Comparison of ENCODE assay signal across 12 cellular contexts in the genomic region with DNA sequence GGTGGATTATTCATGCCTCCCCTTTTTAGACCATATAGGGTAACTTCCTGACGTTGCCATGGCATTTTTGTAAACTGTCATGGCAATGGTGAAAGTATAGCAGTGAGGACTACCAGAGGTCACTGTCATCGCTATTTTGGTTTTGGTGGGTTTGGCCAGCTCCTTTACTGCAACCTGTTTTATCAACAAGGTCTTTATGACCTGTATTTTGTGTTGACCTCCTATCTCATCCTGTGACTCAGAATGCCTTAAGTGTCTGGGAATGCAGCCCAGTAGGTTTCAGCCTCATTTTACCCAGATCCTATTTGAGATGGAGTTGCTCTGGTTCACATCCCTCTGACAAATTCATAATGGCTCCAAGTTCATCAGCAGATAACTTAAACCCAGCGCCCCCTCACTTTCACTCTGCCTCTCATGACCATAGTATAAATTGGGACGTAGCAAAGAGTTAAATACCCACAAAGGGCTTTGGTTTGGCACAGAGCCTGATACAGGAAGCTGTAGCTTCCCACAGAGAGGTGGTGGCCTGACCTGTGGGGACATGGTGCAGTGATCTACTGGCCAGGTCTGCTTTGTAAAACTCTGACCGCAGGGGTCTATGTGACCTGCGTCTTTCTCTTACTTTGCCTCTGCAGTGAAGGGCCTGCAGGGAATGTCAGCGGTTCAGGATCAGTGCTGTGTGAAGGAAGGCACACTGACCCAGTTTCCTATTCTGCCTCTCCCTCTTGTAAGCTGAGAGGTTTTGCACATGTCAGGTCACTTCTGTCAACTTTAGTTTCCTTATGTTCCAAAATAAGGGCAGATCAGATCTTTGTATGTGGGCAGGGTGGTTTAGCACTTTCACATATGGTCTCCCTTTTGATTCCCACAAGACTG.
A peak's percentile ranks its signal among the peaks of the same experiment; 100 is the strongest.
DNase-seq lines count a peak whose midpoint lies in the region; ATAC-seq and TF ChIP-seq lines count a peak whose summit lies in the region.
"Had no signal": no experiment of that assay in that cellular context is flagged by ENCODE, and none has a peak within 500 bp of the region (broad histone marks: within the 10 kb centered on the region; RNA-seq: fewer than 3 reads in every experiment).

No MANE protein-coding gene starts in this region.

- peaks cover 13% of the 10 kb centered on the region for H3K27me3 Mint-ChIP-seq in activated CD4-positive, alpha-beta memory T cell treated with anti-CD3 and anti-CD28 coated beads for 36 hours
- no peaks in the 10 kb centered on the region for H3K27me3 Mint-ChIP-seq in activated CD4-positive, alpha-beta memory T cell treated with anti-CD3 and anti-CD28 coated beads, Interleukin-2, amount 10 ng/mL, durations not matched to agents 7 days and 5 days
- peaks cover 9% of the 10 kb centered on the region for H3K27me3 Mint-ChIP-seq in MCF 10A (ENCODE audit: insufficient read depth, unreplicated experiment)

- no TSS peak for BruUV-seq in MCF 10A (replicated peaks; lab: Mats Ljungman, UMichigan)

- no peaks in the 10 kb centered on the region for H3K36me3 ChIP-seq in smooth muscle cell (ENCODE audit: low read depth)
- H3K36me3 ChIP-seq: ascending aorta had no signal

- POLR2A ChIA-PET in activated CD4-positive, alpha-beta memory T cell treated with anti-CD3 and anti-CD28 coated beads for 36 hours (lab: Charles Lee): no interaction called here
- POLR2A ChIA-PET in activated CD4-positive, alpha-beta memory T cell treated with anti-CD3 and anti-CD28 coated beads, Interleukin-2, amount 10 ng/mL, durations not matched to agents 7 days and 5 days (lab: Charles Lee): no interaction called here
- POLR2A ChIA-PET in MCF 10A (lab: Yijun Ruan, JAX): interaction anchor here (0.6 kb wide), 1 partner anchor 261 kb away, joined by 3 read pairs; no protein-coding TSS in a partner anchor

- no peaks in the 10 kb centered on the region for H3K36me3 Mint-ChIP-seq in activated CD4-positive, alpha-beta memory T cell treated with anti-CD3 and anti-CD28 coated beads for 36 hours
- H3K36me3 Mint-ChIP-seq in activated CD4-positive, alpha-beta memory T cell treated with anti-CD3 and anti-CD28 coated beads, Interleukin-2, amount 10 ng/mL, durations not matched to agents 7 days and 5 days (ENCODE audit: low read depth): no peaks in the 10 kb centered on the region
- no peaks in the 10 kb centered on the region for H3K36me3 Mint-ChIP-seq in MCF 10A (ENCODE audit: insufficient read depth, unreplicated experiment)
- H3K36me3 Mint-ChIP-seq: stimulated activated memory B cell treated with anti-CD40 and anti-IgM and Interleukin-4, amounts not matched to agents 10 μg/mL and 1 μg/mL and 100 μg/mL, for 72 hours had no signal

- H3K79me2 ChIP-seq in smooth muscle cell (ENCODE audit: low read depth): no peaks in the 10 kb centered on the region

- H3K27ac ChIP-seq in smooth muscle cell (ENCODE audit: low read depth): peak overlapping the region; percentile 97
- H3K27ac ChIP-seq: ascending aorta had no signal

- no peak overlapping the region for H3K4me3 Mint-ChIP-seq in activated CD4-positive, alpha-beta memory T cell treated with anti-CD3 and anti-CD28 coated beads for 36 hours
- H3K4me3 Mint-ChIP-seq in activated CD4-positive, alpha-beta memory T cell treated with anti-CD3 and anti-CD28 coated beads, Interleukin-2, amount 10 ng/mL, durations not matched to agents 7 days and 5 days: no peak overlapping the region
- H3K4me3 Mint-ChIP-seq in MCF 10A (ENCODE audit: unreplicated experiment): no peak overlapping the region
- H3K4me3 Mint-ChIP-seq: stimulated activated memory B cell treated with anti-CD40 and anti-IgM and Interleukin-4, amounts not matched to agents 10 μg/mL and 1 μg/mL and 100 μg/mL, for 72 hours had no signal

- peak overlapping the region; percentile 55 for H3K4me2 ChIP-seq in smooth muscle cell

- ATAC-seq in HG03521 (IDR thresholded peaks at IDR 0.05; ENCODE audit: unreplicated experiment): peak; percentile 58
- ATAC-seq: stimulated activated memory B cell treated with anti-CD40 and anti-IgM and Interleukin-4, amounts not matched to agents 10 μg/mL and 1 μg/mL and 100 μg/mL, for 72 hours had no signal

- no peaks in the 10 kb centered on the region for H3K9me3 Mint-ChIP-seq in activated CD4-positive, alpha-beta memory T cell treated with anti-CD3 and anti-CD28 coated beads for 36 hours
- H3K9me3 Mint-ChIP-seq in activated CD4-positive, alpha-beta memory T cell treated with anti-CD3 and anti-CD28 coated beads, Interleukin-2, amount 10 ng/mL, durations not matched to agents 7 days and 5 days: no peaks in the 10 kb centered on the region
- H3K9me3 Mint-ChIP-seq in MCF 10A (ENCODE audit: unreplicated experiment): peaks cover 7% of the 10 kb centered on the region
- H3K9me3 Mint-ChIP-seq: stimulated activated memory B cell treated with anti-CD40 and anti-IgM and Interleukin-4, amounts not matched to agents 10 μg/mL and 1 μg/mL and 100 μg/mL, for 72 hours had no signal

- no peaks in the 10 kb centered on the region for H4K20me1 ChIP-seq in smooth muscle cell (ENCODE audit: low read depth)

- CTCF ChIA-PET in activated CD4-positive, alpha-beta memory T cell treated with anti-CD3 and anti-CD28 coated beads for 36 hours (lab: Charles Lee): no interaction called here
- CTCF ChIA-PET in activated CD4-positive, alpha-beta memory T cell treated with anti-CD3 and anti-CD28 coated beads, Interleukin-2, amount 10 ng/mL, durations not matched to agents 7 days and 5 days (lab: Charles Lee): no interaction called here
- CTCF ChIA-PET in MCF 10A (lab: Yijun Ruan, JAX): interaction anchor here (0.7 kb wide), 1 partner anchor 41 kb away, joined by 4 read pairs; no protein-coding TSS in a partner anchor

- whole genome bisulfite sequencing in smooth muscle cell (ENCODE audit: low lambda C conversion rate): 26% methylated on average over 7 of the region's 7 CpGs

- H3K9me3 ChIP-seq in smooth muscle cell (replicated peaks; ENCODE audit: low read depth): no peaks in the 10 kb centered on the region
- H3K9me3 ChIP-seq: ascending aorta had no signal

- peaks cover 10% of the 10 kb centered on the region for H3K4me1 ChIP-seq in smooth muscle cell (ENCODE audit: low read depth)
- H3K4me1 ChIP-seq: ascending aorta had no signal

- intact Hi-C loops in activated CD4-positive, alpha-beta memory T cell treated with anti-CD3 and anti-CD28 coated beads for 36 hours (cut with micrococcal nuclease): no loop called here
- intact Hi-C loops in MCF 10A (cut with micrococcal nuclease): no loop called here

- H3K4me1 Mint-ChIP-seq in activated CD4-positive, alpha-beta memory T cell treated with anti-CD3 and anti-CD28 coated beads for 36 hours (ENCODE audit: low read depth): peaks cover 10% of the 10 kb centered on the region
- H3K4me1 Mint-ChIP-seq in activated CD4-positive, alpha-beta memory T cell treated with anti-CD3 and anti-CD28 coated beads, Interleukin-2, amount 10 ng/mL, durations not matched to agents 7 days and 5 days: peaks cover 3% of the 10 kb centered on the region
- peaks cover 6% of the 10 kb centered on the region for H3K4me1 Mint-ChIP-seq in MCF 10A (ENCODE audit: insufficient read depth, unreplicated experiment)

- H3K27ac Mint-ChIP-seq in activated CD4-positive, alpha-beta memory T cell treated with anti-CD3 and anti-CD28 coated beads for 36 hours: no peak overlapping the region
- H3K27ac Mint-ChIP-seq in activated CD4-positive, alpha-beta memory T cell treated with anti-CD3 and anti-CD28 coated beads, Interleukin-2, amount 10 ng/mL, durations not matched to agents 7 days and 5 days: no peak overlapping the region
- no peak overlapping the region for H3K27ac Mint-ChIP-seq in MCF 10A (ENCODE audit: low read depth, unreplicated experiment)
- H3K27ac Mint-ChIP-seq: stimulated activated memory B cell treated with anti-CD40 and anti-IgM and Interleukin-4, amounts not matched to agents 10 μg/mL and 1 μg/mL and 100 μg/mL, for 72 hours had no signal

- H3K4me3 ChIP-seq in smooth muscle cell: no peak overlapping the region
- H3K4me3 ChIP-seq: ascending aorta had no signal

- H2AFZ ChIP-seq in smooth muscle cell (ENCODE audit: low read depth): no peak overlapping the region

- no peaks in the 10 kb centered on the region for H3K27me3 ChIP-seq in smooth muscle cell (ENCODE audit: low read depth)
- H3K27me3 ChIP-seq: ascending aorta had no signal

- TF ChIP-seq CTCF in MCF 10A (IDR thresholded peaks at IDR 0.05; ENCODE audit: unreplicated experiment) (no peak), smooth muscle cell (IDR thresholded peaks at IDR 0.05; ENCODE audit: borderline replicate concordance, insufficient read depth, poor library complexity, severe bottlenecking) (no peak)

- peak; percentile 16 for DNase-seq in activated CD4-positive, alpha-beta memory T cell treated with anti-CD3 and anti-CD28 coated beads for 36 hours
- no peak for DNase-seq in activated CD4-positive, alpha-beta memory T cell treated with anti-CD3 and anti-CD28 coated beads, Interleukin-2, amount 10 ng/mL, durations not matched to agents 7 days and 5 days
- DNase-seq in MCF 10A (ENCODE audit: unreplicated experiment) (peak; percentile 5), smooth muscle cell (lab: John Stamatoyannopoulos, UW; ENCODE audit: unreplicated experiment) (no peak), DMS79 (lab: John Stamatoyannopoulos, UW) (no peak)
- DNase-seq in stimulated activated CD4-positive, alpha-beta T cell treated with anti-CD3 and anti-CD28 coated beads, Interleukin-4, amount 100 ng/mL, for 24 hours: no peak
- DNase-seq in activated naive CD4-positive, alpha-beta T cell treated with Interleukin-2 at 50 U/mL for 16 hours: no peak
- DNase-seq: NCI-H1092 treated with DMSO at 0.1 percent for 48 hours; stimulated activated CD4-positive, alpha-beta T cell treated with anti-CD3 and anti-CD28 coated beads, Interleukin-12 subunit alpha, Interleukin-12 subunit beta, amount 100 ng/mL, for 4 hours had no signal

- H3K9ac ChIP-seq in smooth muscle cell (ENCODE audit: low read depth): peak overlapping the region; percentile 84

- peaks cover 8% of the 10 kb centered on the region for H3F3A ChIP-seq in smooth muscle cell (ENCODE audit: low read depth)

Comparison
In these comparisons a context has a peak if more than half of its experiments do, and no peak if none do; other contexts are left out.
1. DNase-seq: peak in activated CD4-positive, alpha-beta memory T cell treated with anti-CD3 and anti-CD28 coated beads for 36 hours (single experiment) and MCF 10A (single experiment); none in activated CD4-positive, alpha-beta memory T cell treated with anti-CD3 and anti-CD28 coated beads, Interleukin-2, amount 10 ng/mL, durations not matched to agents 7 days and 5 days (single experiment), smooth muscle cell (single experiment), DMS79 (single experiment), stimulated activated CD4-positive, alpha-beta T cell treated with anti-CD3 and anti-CD28 coated beads, Interleukin-4, amount 100 ng/mL, for 24 hours (single experiment) and activated naive CD4-positive, alpha-beta T cell treated with Interleukin-2 at 50 U/mL for 16 hours (single experiment).